In genomic region chr17:17393976-17394375, GRCh38 we compare ENCODE assay signal across 22 cellular contexts.
DNase-seq lines count a peak whose midpoint lies in the region; ATAC-seq and TF ChIP-seq lines count a peak whose summit lies in the region.
"Had no signal": no experiment of that assay in that cellular context is flagged by ENCODE, and none has a peak within 500 bp of the region (broad histone marks: within the 10 kb centered on the region; RNA-seq: fewer than 3 reads in every experiment).

No MANE protein-coding gene starts in this region.

- H3K4me1 Mint-ChIP-seq in T-helper 17 cell (peaks cover 15% of the 10 kb centered on the region), neural crest cell (peaks cover 4% of the 10 kb centered on the region)

- no peaks in the 10 kb centered on the region for H3K36me3 Mint-ChIP-seq in T-helper 17 cell (ENCODE audit: low read depth)
- H3K36me3 Mint-ChIP-seq in neural crest cell (ENCODE audit: low read depth) = no peaks in the 10 kb centered on the region
- H3K36me3 Mint-ChIP-seq: CD4-positive, alpha-beta memory T cell had no signal

- H3K9me3 Mint-ChIP-seq in neural crest cell = no peaks in the 10 kb centered on the region
- H3K9me3 Mint-ChIP-seq: CD8-positive, alpha-beta memory T cell had no signal

- TF ChIP-seq CTCF in neural crest cell (conservative IDR thresholded peaks at IDR 0.05) (no peak), spleen (IDR thresholded peaks at IDR 0.05 in 8 of 11, conservative IDR thresholded peaks at IDR 0.05 in 3 of 11) (no peak)

- peak; percentile 15 for DNase-seq in Right ventricle myocardium inferior (ENCODE audit: missing footprints)
- no peak for DNase-seq in Right ventricle myocardium superior
- DNase-seq in T-helper 17 cell = no peak
- DNase-seq in neural crest cell (ENCODE audit: low read depth, low spot score) = no peak
- DNase-seq in spleen = peak; percentile 42
- no peak for DNase-seq in NCI-H2081 treated with DMSO at 0.1 percent for 48 hours (lab: John Stamatoyannopoulos, UW)
- no peak for DNase-seq in middle frontal gyrus (ENCODE audit: extremely low spot score, low spot score)
- DNase-seq: AML-193; CD4-positive, alpha-beta memory T cell; CD8-positive, alpha-beta memory T cell; COR-L47; DMS 273 treated with DMSO at 0.1 percent for 48 hours; DMS153; DMS53; DMS79; GF-D8 had no signal

- H3K36me3 ChIP-seq in spleen = no peaks in the 10 kb centered on the region

- H3K27ac Mint-ChIP-seq in T-helper 17 cell = no peak overlapping the region
- H3K27ac Mint-ChIP-seq in neural crest cell (ENCODE audit: unreplicated experiment) = peak overlapping the region; percentile 50
- H3K27ac Mint-ChIP-seq: B cell had no signal

- no peak for TF ChIP-seq POLR2A in spleen (IDR thresholded peaks at IDR 0.05)

- H3K4me3 Mint-ChIP-seq in T-helper 17 cell = peak overlapping the region; percentile 8
- no peak overlapping the region for H3K4me3 Mint-ChIP-seq in neural crest cell
- H3K4me3 Mint-ChIP-seq: B cell had no signal

- WGBS in spleen, 5 donors = 76 to 95% (median 88%) methylated on average over 12 of the region's 12 CpGs

- H3K4me3 ChIP-seq in spleen = no peak overlapping the region
- H3K4me3 ChIP-seq: A549; BLaER1 treated with 17β-estradiol and CSF1 and Interleukin-3, amounts not matched to agents 10 nM and 100 nM had no signal

- no peak for ATAC-seq in Right ventricle myocardium inferior
- no peak for ATAC-seq in Right ventricle myocardium superior (ENCODE audit: poor library complexity)
- ATAC-seq in T-helper 17 cell = no peak
- no peak for ATAC-seq in GM18870 (IDR thresholded peaks at IDR 0.05; ENCODE audit: unreplicated experiment)
- ATAC-seq: A549 had no signal

- H3K27me3 ChIP-seq in spleen (replicated peaks in 1 of 7) = no peaks in the 10 kb centered on the region

- H3K27ac ChIP-seq in spleen = no peak overlapping the region
- H3K27ac ChIP-seq: 22Rv1; A549; BLaER1 treated with 17β-estradiol and CSF1 and Interleukin-3, amounts not matched to agents 10 nM and 100 nM; C4-2B had no signal

- intact Hi-C loops in Right ventricle myocardium inferior (cut with DNase I) (no loop called here), Right ventricle myocardium superior (cut with DNase I) (no loop called here), spleen (cut with DNase I; ENCODE audit: low total_unique reads) (no loop called here)

- H3K4me1 ChIP-seq in spleen = peaks cover 0 to 28% (median 9%) of the 10 kb centered on the region in 6 donors
- H3K4me1 ChIP-seq: A549 had no signal

- H3K9me3 ChIP-seq in T-helper 17 cell (ENCODE audit: control insufficient read depth, low read length, poor library complexity, severe bottlenecking) = no peaks in the 10 kb centered on the region
- H3K9me3 ChIP-seq in spleen = no peaks in the 10 kb centered on the region
- H3K9me3 ChIP-seq: A549 had no signal

- H3K27me3 Mint-ChIP-seq in T-helper 17 cell (no peaks in the 10 kb centered on the region), neural crest cell (ENCODE audit: low read depth) (no peaks in the 10 kb centered on the region)
- H3K27me3 Mint-ChIP-seq: CD8-positive, alpha-beta memory T cell had no signal

Comparison
In these comparisons a context has a peak if more than half of its experiments do, and no peak if none do; other contexts are left out.
1. DNase-seq: peak in Right ventricle myocardium inferior (single experiment) and spleen (single experiment); none in Right ventricle myocardium superior (single experiment), T-helper 17 cell (0 of 3), neural crest cell (single experiment), NCI-H2081 treated with DMSO at 0.1 percent for 48 hours (single experiment) and middle frontal gyrus (single experiment).